Comparison of ENCODE assay signal across 28 cellular contexts in genomic region chr4:81756042-81756441, GRCh38.
"Had no signal": no experiment of that assay in that cellular context is flagged by ENCODE, and none has a peak within 500 bp of the region (broad histone marks: within the 10 kb centered on the region; RNA-seq: fewer than 3 reads in every experiment).

No MANE protein-coding gene starts in this region.

- H3K4me1 Mint-ChIP-seq: nephron, neural progenitor cell had no signal

- H3K79me2 ChIP-seq: parathyroid adenoma had no signal

- H3K27ac ChIP-seq: neural progenitor cell, ovary, parathyroid adenoma, psoas muscle, right lobe of liver, sigmoid colon, stomach, thoracic aorta, thyroid gland, tibial nerve, upper lobe of left lung, vagina had no signal

- H3K4me3 ChIP-seq: neural progenitor cell, ovary, psoas muscle, right lobe of liver, sigmoid colon, stomach, thoracic aorta, thyroid gland, tibial nerve, upper lobe of left lung, vagina had no signal

- H3K9me3 ChIP-seq: ovary, psoas muscle, right lobe of liver, sigmoid colon, stomach, thoracic aorta, thyroid gland, tibial nerve, upper lobe of left lung, vagina had no signal

- H3K4me3 Mint-ChIP-seq: natural killer cell; nephron; neural progenitor cell; stimulated activated effector memory CD8-positive, alpha-beta T cell treated with anti-CD3 and anti-CD28 coated beads, Interleukin-12 subunit alpha, Interleukin-12 subunit beta, amount 100 ng/mL, for 72 hours; stimulated activated naive CD8-positive, alpha-beta T cell treated with anti-CD3 and anti-CD28 coated beads, Interleukin-15, Interleukin-2, amounts not matched to agents 100 ng/mL and 50 ng/mL, for 24 hours had no signal

- H3K27ac Mint-ChIP-seq: natural killer cell; nephron; neural progenitor cell; progenitor cell of endocrine pancreas; stimulated activated effector memory CD8-positive, alpha-beta T cell treated with anti-CD3 and anti-CD28 coated beads, Interleukin-12 subunit alpha, Interleukin-12 subunit beta, amount 100 ng/mL, for 72 hours had no signal

- H3K36me3 Mint-ChIP-seq: natural killer cell; neural progenitor cell; stimulated activated effector memory CD8-positive, alpha-beta T cell treated with anti-CD3 and anti-CD28 coated beads, Interleukin-12 subunit alpha, Interleukin-12 subunit beta, amount 100 ng/mL, for 72 hours had no signal

- FAIRE-seq: small intestine, urothelium cell line had no signal

- H2AFZ ChIP-seq: neural progenitor cell, parathyroid adenoma had no signal

- DNase-seq: natural killer cell; occipital lobe; ovary; posterior cingulate gyrus; psoas muscle; right cardiac atrium; right lobe of liver; sigmoid colon; small intestine; stimulated activated CD4-positive, alpha-beta T cell treated with anti-CD3 and anti-CD28 coated beads, Interleukin-15, amount 100 ng/mL, for 24 hours; stimulated activated CD4-positive, alpha-beta T cell treated with anti-CD3 and anti-CD28 coated beads, Interleukin-2, amount 100 ng/mL, for 24 hours; stimulated activated CD4-positive, alpha-beta T cell treated with anti-CD3 and anti-CD28 coated beads, Interleukin-2, amount 100 ng/mL, for 48 hours; stimulated activated CD4-positive, alpha-beta T cell treated with anti-CD3 and anti-CD28 coated beads, Interleukin-4, amount 100 ng/mL, for 24 hours; stimulated activated naive CD4-positive, alpha-beta T cell; stomach; thyroid gland; trophoblast cell; upper lobe of left lung had no signal

- H3K9me3 Mint-ChIP-seq: natural killer cell; nephron; neural progenitor cell; stimulated activated effector memory CD8-positive, alpha-beta T cell treated with anti-CD3 and anti-CD28 coated beads, Interleukin-12 subunit alpha, Interleukin-12 subunit beta, amount 100 ng/mL, for 72 hours; stimulated activated naive CD8-positive, alpha-beta T cell treated with anti-CD3 and anti-CD28 coated beads, Interleukin-15, Interleukin-2, amounts not matched to agents 100 ng/mL and 50 ng/mL, for 24 hours had no signal

- ATAC-seq: natural killer cell; psoas muscle; right cardiac atrium; right lobe of liver; stimulated activated effector memory CD8-positive, alpha-beta T cell treated with anti-CD3 and anti-CD28 coated beads, Interleukin-12 subunit alpha, Interleukin-12 subunit beta, amount 100 ng/mL, for 72 hours had no signal

- H3K9ac ChIP-seq: neural progenitor cell, parathyroid adenoma had no signal

- H3K4me2 ChIP-seq: neural progenitor cell had no signal

- H3K27me3 ChIP-seq: neural progenitor cell, ovary, right lobe of liver, sigmoid colon, stomach, thyroid gland, tibial nerve, upper lobe of left lung, vagina had no signal

- H3K27me3 Mint-ChIP-seq: progenitor cell of endocrine pancreas; stimulated activated naive CD8-positive, alpha-beta T cell treated with anti-CD3 and anti-CD28 coated beads, Interleukin-15, Interleukin-2, amounts not matched to agents 100 ng/mL and 50 ng/mL, for 24 hours had no signal

- H3K4me1 ChIP-seq: parathyroid adenoma, psoas muscle, right lobe of liver, stomach, thyroid gland, upper lobe of left lung, vagina had no signal

- H3K36me3 ChIP-seq: neural progenitor cell, ovary, right lobe of liver, sigmoid colon, stomach, thoracic aorta, thyroid gland, tibial nerve, upper lobe of left lung, vagina had no signal
